In genomic region chr18:22552899-22553460, GRCh38 we compare ENCODE assay signal across 22 cellular contexts.
DNase-seq lines count a peak whose midpoint lies in the region; ATAC-seq and TF ChIP-seq lines count a peak whose summit lies in the region.
"Had no signal": no experiment of that assay in that cellular context is flagged by ENCODE, and none has a peak within 500 bp of the region (broad histone marks: within the 10 kb centered on the region; RNA-seq: fewer than 3 reads in every experiment).

No MANE protein-coding gene starts in this region.

- H3K9ac ChIP-seq in GM23248, result no peak overlapping the region
- H3K9ac ChIP-seq: KMS-11 had no signal

- TF ChIP-seq CTCF in PC-9 (conservative IDR thresholded peaks at IDR 0.05), result no peak
- TF ChIP-seq CTCF in brain microvascular endothelial cell (IDR thresholded peaks at IDR 0.05; ENCODE audit: low read depth, low read length, missing control alignments), result no peak
- TF ChIP-seq CTCF in GM23338 (conservative IDR thresholded peaks at IDR 0.05; ENCODE audit: low read depth in 2 of 2), result no peak

- H3K36me3 ChIP-seq in GM23248 (ENCODE audit: low read depth) (no peaks in the 10 kb centered on the region), PC-9 (ENCODE audit: low read depth) (no peaks in the 10 kb centered on the region), brain microvascular endothelial cell (replicated peaks) (no peaks in the 10 kb centered on the region), GM23338 (ENCODE audit: insufficient read depth) (no peaks in the 10 kb centered on the region)

- no peak overlapping the region for H3K27ac Mint-ChIP-seq in GM23338
- H3K27ac Mint-ChIP-seq: B cell; CD4-positive, CD25-positive, alpha-beta regulatory T cell had no signal

- CTCF ChIA-PET in PC-9 (lab: Charles Lee), result no interaction called here

- DNase-seq in GM23248 (no peak), PC-9 (no peak), brain microvascular endothelial cell (no peak), lung microvascular endothelial cell (ENCODE audit: low read depth in 2 of 2) (peak; percentile 18 to 47), NCI-H510A (lab: John Stamatoyannopoulos, UW) (no peak), GM23338 (ENCODE audit: low spot score) (no peak)
- no peak for DNase-seq in stimulated activated naive CD4-positive, alpha-beta T cell treated with Interleukin-2 at 50 U/mL for 16 hours (lab: John Stamatoyannopoulos, UW)
- DNase-seq: Caco-2; CD4-positive, CD25-positive, alpha-beta regulatory T cell; DMS53; GOT3; NCI-H1048; NCI-H1436 treated with DMSO at 0.1 percent for 48 hours; NCI-H2029 treated with DMSO at 0.1 percent for 48 hours; NCI-H2171 treated with DMSO at 0.1 percent for 48 hours; NCI-H446 treated with DMSO at 0.1 percent for 48 hours; NCI-H748 treated with DMSO at 0.1 percent for 48 hours had no signal

- H3K4me3 ChIP-seq in GM23248 (no peak overlapping the region), PC-9 (no peak overlapping the region), brain microvascular endothelial cell (ENCODE audit: low read depth, low read length) (no peak overlapping the region), GM23338 (no peak overlapping the region)
- H3K4me3 ChIP-seq: SK-N-MC had no signal

- H3K9me3 ChIP-seq in GM23248 (ENCODE audit: low read depth) (no peaks in the 10 kb centered on the region), PC-9 (ENCODE audit: insufficient read depth, low read depth) (0 out of 2 replicates have a peak, but pooled peaks cover 3% of the 10 kb centered on the region)
- H3K9me3 ChIP-seq: Caco-2 had no signal

- H3K27ac ChIP-seq in GM23248 (peak overlapping the region; percentile 75), PC-9 (peak overlapping the region; percentile 99), brain microvascular endothelial cell (peak overlapping the region; percentile 78), GM23338 (ENCODE audit: low read depth) (no peak overlapping the region)
- H3K27ac ChIP-seq: KMS-11, SK-N-MC had no signal

- no peak for ATAC-seq in GM23338
- ATAC-seq: Panc1, Right ventricle myocardium inferior had no signal

- H4K20me1 ChIP-seq in GM23248 (ENCODE audit: insufficient read depth) (no peaks in the 10 kb centered on the region), PC-9 (ENCODE audit: insufficient read depth) (no peaks in the 10 kb centered on the region), GM23338 (replicated peaks; ENCODE audit: insufficient read depth) (no peaks in the 10 kb centered on the region; the same call in 1 of the 2 replicates)

- H3F3A ChIP-seq in GM23248 (ENCODE audit: insufficient read depth) (peaks cover 30% of the 10 kb centered on the region), PC-9 (ENCODE audit: insufficient read depth, low read depth) (peaks cover 34% of the 10 kb centered on the region), GM23338 (replicated peaks; ENCODE audit: low read depth) (no peaks in the 10 kb centered on the region)

- H3K4me3 Mint-ChIP-seq in GM23338, result no peak overlapping the region
- H3K4me3 Mint-ChIP-seq: B cell; CD4-positive, CD25-positive, alpha-beta regulatory T cell had no signal

- H2AFZ ChIP-seq in GM23248 (no peak overlapping the region), PC-9 (no peak overlapping the region), GM23338 (no peak overlapping the region)

- peaks cover 13% of the 10 kb centered on the region for H3K9me2 ChIP-seq in GM23248 (ENCODE audit: insufficient read depth)
- no peaks in the 10 kb centered on the region for H3K9me2 ChIP-seq in PC-9 (ENCODE audit: insufficient read depth)
- H3K9me2 ChIP-seq in GM23338 (ENCODE audit: insufficient read depth), result peaks cover 28% of the 10 kb centered on the region; the same call in 1 of the 2 replicates

- peaks cover 12% of the 10 kb centered on the region; the same call in 2 of the 3 replicates for H3K4me1 Mint-ChIP-seq in GM23338
- H3K4me1 Mint-ChIP-seq: B cell; CD4-positive, CD25-positive, alpha-beta regulatory T cell had no signal

- in situ Hi-C loops in GM23248 (cut with MboI), result loop anchor here (25.0 kb wide), 1 partner anchor 566 kb away; no protein-coding TSS in a partner anchor
- in situ Hi-C loops in brain microvascular endothelial cell (cut with HindIII; ENCODE audit: low pct_ligation_motif_present, low sequenced_read_pairs), result loop anchor here (25.0 kb wide), 1 partner anchor 366 kb away; no protein-coding TSS in a partner anchor

- POLR2A ChIA-PET in PC-9 (lab: Charles Lee; ENCODE audit: unreplicated experiment), result interaction anchor here (0.6 kb wide), 1 partner anchor 210 kb away, joined by 4 read pairs; no protein-coding TSS in a partner anchor

- H3K4me2 ChIP-seq in GM23248 (ENCODE audit: unreplicated experiment) (no peak overlapping the region), PC-9 (peak overlapping the region; percentile 62), GM23338 (no peak overlapping the region)
- H3K4me2 ChIP-seq: KMS-11 had no signal

- H3K79me2 ChIP-seq in GM23248 (ENCODE audit: insufficient read depth) (no peaks in the 10 kb centered on the region), PC-9 (ENCODE audit: low read depth) (no peaks in the 10 kb centered on the region), GM23338 (replicated peaks; ENCODE audit: insufficient read depth) (no peaks in the 10 kb centered on the region)

- H3K27me3 ChIP-seq in GM23248 (replicated peaks; ENCODE audit: insufficient read depth), result no peaks in the 10 kb centered on the region
- no peaks in the 10 kb centered on the region for H3K27me3 ChIP-seq in PC-9 (ENCODE audit: insufficient read depth, low read depth)
- no peaks in the 10 kb centered on the region for H3K27me3 ChIP-seq in brain microvascular endothelial cell (replicated peaks)
- peaks cover 17% of the 10 kb centered on the region for H3K27me3 ChIP-seq in GM23338 (ENCODE audit: insufficient read depth)

- H3K27me3 Mint-ChIP-seq in GM23338 (ENCODE audit: insufficient read depth, low read depth, poor library complexity), result peaks cover 8% of the 10 kb centered on the region

- no peaks in the 10 kb centered on the region for H3K9me3 Mint-ChIP-seq in GM23338

- 81 to 88% methylated on average over 3 of the region's 3 CpGs for WGBS in GM23248 (ENCODE audit: low coverage in 1 of 2, low lambda C conversion rate in 2 of 2, missing lambda C conversion rate in 2 of 2), 2 experiments

- BruUV-seq in PC-9 (replicated peaks; lab: Mats Ljungman, UMichigan), result no TSS peak

- intact Hi-C loops in PC-9 (cut with micrococcal nuclease; ENCODE audit: unreplicated experiment), result loop anchor here (5.0 kb wide), 1 partner anchor 271 kb away; no protein-coding TSS in a partner anchor

- H3K36me3 Mint-ChIP-seq in GM23338 (ENCODE audit: low read depth), result no peaks in the 10 kb centered on the region
- H3K36me3 Mint-ChIP-seq: CD4-positive, CD25-positive, alpha-beta regulatory T cell had no signal

- H3K4me1 ChIP-seq in GM23248 (ENCODE audit: insufficient read depth) (peaks cover 43% of the 10 kb centered on the region), PC-9 (replicated peaks; ENCODE audit: insufficient read depth) (peaks cover 51% of the 10 kb centered on the region), GM23338 (ENCODE audit: insufficient read depth) (peaks cover 18% of the 10 kb centered on the region)
- H3K4me1 ChIP-seq: Caco-2 had no signal

Comparison
In these comparisons a context has a peak if more than half of its experiments do, and no peak if none do; other contexts are left out.
1. DNase-seq: peak in lung microvascular endothelial cell (2 of 2); none in GM23248 (single experiment), PC-9 (0 of 2), brain microvascular endothelial cell (single experiment), NCI-H510A (single experiment), stimulated activated naive CD4-positive, alpha-beta T cell treated with Interleukin-2 at 50 U/mL for 16 hours (single experiment) and GM23338 (single experiment).